Comparison of ENCODE assay signal across 14 cellular contexts in genomic region chr12:26737487-26738030, GRCh38.
A peak's percentile ranks its signal among the peaks of the same experiment; 100 is the strongest.
DNase-seq lines count a peak whose midpoint lies in the region; ATAC-seq lines count a peak whose summit lies in the region.
"Had no signal": no experiment of that assay in that cellular context is flagged by ENCODE, and none has a peak within 500 bp of the region (broad histone marks: within the 10 kb centered on the region; RNA-seq: fewer than 3 reads in every experiment).

No MANE protein-coding gene starts in this region.

- no peaks in the 10 kb centered on the region for H3K27me3 ChIP-seq in effector memory CD4-positive, alpha-beta T cell (replicated peaks; ENCODE audit: control insufficient read depth, insufficient read depth, low read length, poor library complexity, severe bottlenecking)

- no peaks in the 10 kb centered on the region for H3K27me3 Mint-ChIP-seq in IgD-negative memory B cell
- H3K27me3 Mint-ChIP-seq in stimulated activated memory B cell treated with anti-CD40 and anti-IgM and Interleukin-4, amounts not matched to agents 10 μg/mL and 1 μg/mL and 100 μg/mL, for 72 hours, result no peaks in the 10 kb centered on the region
- H3K27me3 Mint-ChIP-seq: CD4-positive, CD25-positive, alpha-beta regulatory T cell had no signal

- DNase-seq in epithelial cell of prostate (ENCODE audit: low read depth, low spot score) (no peak), foreskin melanocyte (no peak), AML-193 (lab: John Stamatoyannopoulos, UW) (no peak)
- DNase-seq in effector memory CD4-positive, alpha-beta T cell, result no peak
- DNase-seq: ACHN; Caco-2; CD4-positive, CD25-positive, alpha-beta regulatory T cell; NCI-H1092; NCI-H510A treated with DMSO at 0.1 percent for 48 hours had no signal

- peaks cover 11% of the 10 kb centered on the region for H3K36me3 Mint-ChIP-seq in IgD-negative memory B cell
- peaks cover 53% of the 10 kb centered on the region for H3K36me3 Mint-ChIP-seq in stimulated activated memory B cell treated with anti-CD40 and anti-IgM and Interleukin-4, amounts not matched to agents 10 μg/mL and 1 μg/mL and 100 μg/mL, for 72 hours

- peak; percentile 64 for ATAC-seq in GM21723 (IDR thresholded peaks at IDR 0.05; ENCODE audit: unreplicated experiment)
- ATAC-seq in stimulated activated memory B cell treated with anti-CD40 and anti-IgM and Interleukin-4, amounts not matched to agents 10 μg/mL and 1 μg/mL and 100 μg/mL, for 72 hours, result peak; percentile 62
- ATAC-seq: HCT116 had no signal

- H3K4me1 ChIP-seq in effector memory CD4-positive, alpha-beta T cell (ENCODE audit: control insufficient read depth, insufficient read depth, low read length, poor library complexity, severe bottlenecking), result no peaks in the 10 kb centered on the region
- H3K4me1 ChIP-seq: Caco-2 had no signal

- H3K4me3 Mint-ChIP-seq in IgD-negative memory B cell, result peak overlapping the region in 3 of 4 donors; percentile 39 to 73 (median 42)
- H3K4me3 Mint-ChIP-seq in stimulated activated memory B cell treated with anti-CD40 and anti-IgM and Interleukin-4, amounts not matched to agents 10 μg/mL and 1 μg/mL and 100 μg/mL, for 72 hours, result peak overlapping the region; percentile 16
- H3K4me3 Mint-ChIP-seq: CD4-positive, CD25-positive, alpha-beta regulatory T cell had no signal

- H3K36me3 ChIP-seq in effector memory CD4-positive, alpha-beta T cell (ENCODE audit: control insufficient read depth, insufficient read depth, low read length), result no peaks in the 10 kb centered on the region

- no peak overlapping the region for H3K4me3 ChIP-seq in effector memory CD4-positive, alpha-beta T cell (ENCODE audit: insufficient read depth, low read depth, low read length, poor library complexity, severe bottlenecking)

- peak overlapping the region; percentile 15 for H3K27ac ChIP-seq in epithelial cell of prostate
- no peak overlapping the region for H3K27ac ChIP-seq in effector memory CD4-positive, alpha-beta T cell (ENCODE audit: insufficient read depth, low read length, poor library complexity, severe bottlenecking)
- H3K27ac ChIP-seq: KMS-11 had no signal

- peaks cover 4 to 14% (median 5%) of the 10 kb centered on the region in 3 donors for H3K9me3 Mint-ChIP-seq in IgD-negative memory B cell
- H3K9me3 Mint-ChIP-seq in stimulated activated memory B cell treated with anti-CD40 and anti-IgM and Interleukin-4, amounts not matched to agents 10 μg/mL and 1 μg/mL and 100 μg/mL, for 72 hours, result peaks cover 16% of the 10 kb centered on the region

- H3K27ac Mint-ChIP-seq in IgD-negative memory B cell, result peak overlapping the region in 2 of 3 donors; percentile 38 to 80
- peak overlapping the region; percentile 67 for H3K27ac Mint-ChIP-seq in stimulated activated memory B cell treated with anti-CD40 and anti-IgM and Interleukin-4, amounts not matched to agents 10 μg/mL and 1 μg/mL and 100 μg/mL, for 72 hours
- H3K27ac Mint-ChIP-seq: CD4-positive, CD25-positive, alpha-beta regulatory T cell had no signal

- H3K4me1 Mint-ChIP-seq in IgD-negative memory B cell, result peaks cover 13 to 37% (median 26%) of the 10 kb centered on the region in 3 donors
- peaks cover 47% of the 10 kb centered on the region for H3K4me1 Mint-ChIP-seq in stimulated activated memory B cell treated with anti-CD40 and anti-IgM and Interleukin-4, amounts not matched to agents 10 μg/mL and 1 μg/mL and 100 μg/mL, for 72 hours

- H3K9me3 ChIP-seq in effector memory CD4-positive, alpha-beta T cell (ENCODE audit: control insufficient read depth, low read length), result peaks cover 12% of the 10 kb centered on the region
